Comparison of ENCODE assay signal across 9 cellular contexts in genomic region chr5:180785151-180785781, GRCh38. TPM values are rescaled to one million over a fixed set of nuclear protein-coding genes. Genes with fewer than 3 reads are reported as not detected.
DNase-seq lines count a peak whose midpoint lies in the region; ATAC-seq and TF ChIP-seq lines count a peak whose summit lies in the region.
"Had no signal": no experiment of that assay in that cellular context is flagged by ENCODE, and none has a peak within 500 bp of the region (broad histone marks: within the 10 kb centered on the region; RNA-seq: fewer than 3 reads in every experiment).

No MANE protein-coding gene starts in this region.

- peaks cover 12% of the 10 kb centered on the region; the same call in 1 of the 2 replicates for H3K4me1 ChIP-seq in H9 (ENCODE audit: insufficient read depth, low read length)
- H3K4me1 ChIP-seq in body of pancreas = peaks cover 61% of the 10 kb centered on the region
- peaks cover 33% of the 10 kb centered on the region for H3K4me1 ChIP-seq in smooth muscle cell (ENCODE audit: low read depth)

- no peak overlapping the region for H2BK5ac ChIP-seq in H9 (ENCODE audit: insufficient read length, low read length)

- H3K27ac ChIP-seq in H9 (ENCODE audit: insufficient read length, low read depth, low read length) = no peak overlapping the region
- H3K27ac ChIP-seq in body of pancreas = peak overlapping the region; percentile 79 to 92 (median 86)
- peak overlapping the region; percentile 81 for H3K27ac ChIP-seq in smooth muscle cell (ENCODE audit: low read depth)

- H3K9me3 Mint-ChIP-seq in H9 = peaks cover 11 to 17% of the 10 kb centered on the region in 2 experiments

- H3K4me3 Mint-ChIP-seq in H9 = peak overlapping the region; percentile 45 to 62; a peak in 4 of 5 replicates

- H3K27ac Mint-ChIP-seq in H9 = peak overlapping the region; percentile 95 to 97 (median 96)

- H3K4me3 ChIP-seq in body of pancreas (no peak overlapping the region), smooth muscle cell (peak overlapping the region; percentile 4)

- no peak overlapping the region for H3K56ac ChIP-seq in H9 (ENCODE audit: insufficient read length, low read depth, low read length)

- no peak overlapping the region for H2BK15ac ChIP-seq in H9 (ENCODE audit: low read depth, low read length)

- no peaks in the 10 kb centered on the region for H4K20me1 ChIP-seq in H9 (ENCODE audit: control insufficient read depth, insufficient read depth, insufficient read length)
- peaks cover 54% of the 10 kb centered on the region for H4K20me1 ChIP-seq in smooth muscle cell (ENCODE audit: low read depth)

- H2AK5ac ChIP-seq in H9 (ENCODE audit: insufficient read length, low read length) = no peak overlapping the region

- no peak overlapping the region for H2BK20ac ChIP-seq in H9 (ENCODE audit: low read depth, low read length, poor library complexity, severe bottlenecking)

- H4K5ac ChIP-seq in H9 (ENCODE audit: insufficient read length, low read depth, low read length) = no peak overlapping the region

- no peak overlapping the region for H2BK12ac ChIP-seq in H9 (ENCODE audit: insufficient read length, low read depth, low read length)

- H3K4ac ChIP-seq in H9 (ENCODE audit: low read depth, low read length) = no peak overlapping the region

- peaks cover 29% of the 10 kb centered on the region for H3F3A ChIP-seq in smooth muscle cell (ENCODE audit: low read depth)

- H2AFZ ChIP-seq in H9 (ENCODE audit: low read length) (no peak overlapping the region), smooth muscle cell (ENCODE audit: low read depth) (no peak overlapping the region)

- no peak overlapping the region for H4K91ac ChIP-seq in H9 (ENCODE audit: insufficient read length, low read depth, low read length)

- H2BK120ac ChIP-seq in H9 (ENCODE audit: low read depth, low read length, poor library complexity, severe bottlenecking) = no peak overlapping the region

- H3K9me3 ChIP-seq in H9 (ENCODE audit: control insufficient read depth, low read depth, low read length) (no peaks in the 10 kb centered on the region), body of pancreas (no peaks in the 10 kb centered on the region), smooth muscle cell (replicated peaks; ENCODE audit: low read depth) (no peaks in the 10 kb centered on the region)

- ATAC-seq in body of pancreas (peak; percentile 54), HG03521 (IDR thresholded peaks at IDR 0.05; ENCODE audit: unreplicated experiment) (no peak), GM19467 (IDR thresholded peaks at IDR 0.05; ENCODE audit: unreplicated experiment) (no peak)

- peak overlapping the region; percentile 4 for H3K4me2 ChIP-seq in H9 (ENCODE audit: insufficient read depth, insufficient read length, low read length)
- H3K4me2 ChIP-seq in smooth muscle cell = peak overlapping the region; percentile 60

- no peak overlapping the region for H4K8ac ChIP-seq in H9 (replicated peaks; ENCODE audit: insufficient read length, low read depth, low read length)

- DNase-seq in H9 (no peak), body of pancreas (peak; percentile 50 to 67 (median 62)), iPS-NIHi7 (ENCODE audit: extremely low spot score) (peak; percentile 62), smooth muscle cell (lab: John Stamatoyannopoulos, UW; ENCODE audit: unreplicated experiment) (no peak), NCI-H2107 (lab: John Stamatoyannopoulos, UW) (no peak)
- no peak for DNase-seq in effector CD4-positive, alpha-beta T cell

- H3K79me1 ChIP-seq in H9 (ENCODE audit: insufficient read depth, low read depth, low read length, poor library complexity, severe bottlenecking) = no peaks in the 10 kb centered on the region

- no peak for TF ChIP-seq POLR2A in body of pancreas (IDR thresholded peaks at IDR 0.05)

- no peak overlapping the region for H3K23ac ChIP-seq in H9 (ENCODE audit: insufficient read length, low read depth, low read length)

- peaks cover 5 to 23% (median 21%) of the 10 kb centered on the region in 3 experiments; a peak in 6 of 7 replicates for H3K36me3 Mint-ChIP-seq in H9 (ENCODE audit: insufficient read depth in 1 of 3, low read depth in 3 of 3)

- H3T11ph ChIP-seq in H9 (ENCODE audit: low read length) = no peak overlapping the region

- no peaks in the 10 kb centered on the region for H3K79me2 ChIP-seq in H9 (ENCODE audit: insufficient read depth, low read length)
- H3K79me2 ChIP-seq in smooth muscle cell (ENCODE audit: low read depth) = peaks cover 13% of the 10 kb centered on the region

- H3K23me2 ChIP-seq in H9 (ENCODE audit: insufficient read length, low read depth, low read length, poor library complexity, severe bottlenecking) = no peaks in the 10 kb centered on the region

- no peaks in the 10 kb centered on the region for H3K36me3 ChIP-seq in body of pancreas (replicated peaks in 1 of 2; ENCODE audit: insufficient read depth in 1 of 2, low read depth in 2 of 2)
- H3K36me3 ChIP-seq in smooth muscle cell (ENCODE audit: low read depth) = no peaks in the 10 kb centered on the region

- H3K4me1 Mint-ChIP-seq in H9 = peaks cover 44% of the 10 kb centered on the region in 2 experiments

- H3K27me3 ChIP-seq in H9 (ENCODE audit: insufficient read depth, low read length) (no peaks in the 10 kb centered on the region), body of pancreas (no peaks in the 10 kb centered on the region), smooth muscle cell (ENCODE audit: low read depth) (no peaks in the 10 kb centered on the region)

- H3K18ac ChIP-seq in H9 (ENCODE audit: insufficient read length, low read depth, low read length) = peak overlapping the region; percentile 23

- H3K27me3 Mint-ChIP-seq in H9 (ENCODE audit: low read depth) = peaks cover 5% of the 10 kb centered on the region; the same call in 1 of the 2 replicates

- intact Hi-C loops in body of pancreas (cut with DNase I) = no loop called here

- no peak for TF ChIP-seq CTCF in H9 (conservative IDR thresholded peaks at IDR 0.05)
- no peak for TF ChIP-seq CTCF in body of pancreas (IDR thresholded peaks at IDR 0.05)
- no peak for TF ChIP-seq CTCF in smooth muscle cell (IDR thresholded peaks at IDR 0.05; ENCODE audit: borderline replicate concordance, insufficient read depth, poor library complexity, severe bottlenecking)

- H3K9ac ChIP-seq in H9 (ENCODE audit: extremely low read depth, insufficient read length, low read length) = no peak overlapping the region
- no peak overlapping the region for H3K9ac ChIP-seq in smooth muscle cell (ENCODE audit: low read depth)

- H3K14ac ChIP-seq in H9 (ENCODE audit: insufficient read depth, low read length) = peak overlapping the region; percentile 66; the same call in 1 of the 2 replicates

- no CpG with 5 or more reads among the region's 14 CpGs for WGBS in H9 (ENCODE audit: extremely low coverage, insufficient read length, low lambda C conversion rate)
- WGBS in body of pancreas, 2 donors = 18 to 39% methylated on average over 5 to 14 of the region's 14 CpGs
- 44% methylated on average over 14 of the region's 14 CpGs for WGBS in smooth muscle cell (ENCODE audit: low lambda C conversion rate)

RNA-seq across cellular contexts. Expression of gene MGAT1, which starts 17.3 kb away (rescaled TPM):
- total RNA-seq in H9 (2021) = 72.2 and 72.7 TPM in 2 replicates
- 10 to 100 TPM; 96.2 to 98.8 TPM for total RNA-seq in body of pancreas
- 128 and 144 TPM in 2 replicates for total RNA-seq in smooth muscle cell
- polyA plus RNA-seq in smooth muscle cell = 149 and 161 TPM in 2 replicates

RNA-seq across cellular contexts. Expression of gene OR2Y1, which starts 45.4 kb away (rescaled TPM):
- total RNA-seq in H9 (2021) = not detected in 2 replicates
- total RNA-seq in body of pancreas = not detected
- total RNA-seq in smooth muscle cell = not detected in 2 replicates
- not detected in 2 replicates for polyA plus RNA-seq in smooth muscle cell
- total RNA-seq: renal cortical epithelial cell had no signal

Comparison
In these comparisons a context has a peak if more than half of its experiments do, and no peak if none do; other contexts are left out.
1. DNase-seq: peak in body of pancreas (4 of 4) and iPS-NIHi7 (single experiment); none in H9 (single experiment), smooth muscle cell (single experiment), effector CD4-positive, alpha-beta T cell (single experiment) and NCI-H2107 (single experiment).